ENCODE assay signal across 2 cellular contexts in the genomic region with DNA sequence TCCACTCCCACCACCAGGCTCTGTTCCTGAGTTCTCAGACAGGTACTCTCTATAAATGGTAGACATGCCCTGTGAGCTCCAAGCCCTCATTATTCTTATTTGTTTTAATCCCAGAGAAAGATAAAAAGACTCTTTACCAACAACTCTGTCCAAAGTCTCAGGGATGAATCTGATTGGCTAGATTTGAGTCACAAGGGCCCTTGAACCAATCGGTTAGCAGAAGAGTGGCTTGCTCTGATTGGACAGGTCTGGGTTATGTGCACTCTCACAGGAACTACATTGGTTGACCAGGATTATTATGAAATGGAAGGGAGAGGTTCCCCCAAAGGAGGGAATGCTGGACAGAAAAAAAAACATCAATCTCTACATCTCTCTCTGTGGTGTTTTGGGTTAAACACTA.
A peak's percentile ranks its signal among the peaks of the same experiment; 100 is the strongest.
TF ChIP-seq lines count a peak whose summit lies in the region.

No MANE protein-coding gene starts in this region.

TF ChIP-seq in K562, 482 proteins besides CTCF, POLR2A, EP300 and RAD21:
- peak; percentile 48; the same call in 1 of the 2 replicates for TF ChIP-seq RAD51 (IDR thresholded peaks at IDR 0.05; ENCODE audit: borderline replicate concordance, low read depth)
- TF ChIP-seq, protein P1, sequence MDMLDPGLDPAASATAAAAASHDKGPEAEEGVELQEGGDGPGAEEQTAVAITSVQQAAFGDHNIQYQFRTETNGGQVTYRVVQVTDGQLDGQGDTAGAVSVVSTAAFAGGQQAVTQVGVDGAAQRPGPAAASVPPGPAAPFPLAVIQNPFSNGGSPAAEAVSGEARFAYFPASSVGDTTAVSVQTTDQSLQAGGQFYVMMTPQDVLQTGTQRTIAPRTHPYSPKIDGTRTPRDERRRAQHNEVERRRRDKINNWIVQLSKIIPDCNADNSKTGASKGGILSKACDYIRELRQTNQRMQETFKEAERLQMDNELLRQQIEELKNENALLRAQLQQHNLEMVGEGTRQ (CRISPR knock-in tag; IDR thresholded peaks at IDR 0.05): peak; percentile 68
- TF ChIP-seq, protein P2, sequence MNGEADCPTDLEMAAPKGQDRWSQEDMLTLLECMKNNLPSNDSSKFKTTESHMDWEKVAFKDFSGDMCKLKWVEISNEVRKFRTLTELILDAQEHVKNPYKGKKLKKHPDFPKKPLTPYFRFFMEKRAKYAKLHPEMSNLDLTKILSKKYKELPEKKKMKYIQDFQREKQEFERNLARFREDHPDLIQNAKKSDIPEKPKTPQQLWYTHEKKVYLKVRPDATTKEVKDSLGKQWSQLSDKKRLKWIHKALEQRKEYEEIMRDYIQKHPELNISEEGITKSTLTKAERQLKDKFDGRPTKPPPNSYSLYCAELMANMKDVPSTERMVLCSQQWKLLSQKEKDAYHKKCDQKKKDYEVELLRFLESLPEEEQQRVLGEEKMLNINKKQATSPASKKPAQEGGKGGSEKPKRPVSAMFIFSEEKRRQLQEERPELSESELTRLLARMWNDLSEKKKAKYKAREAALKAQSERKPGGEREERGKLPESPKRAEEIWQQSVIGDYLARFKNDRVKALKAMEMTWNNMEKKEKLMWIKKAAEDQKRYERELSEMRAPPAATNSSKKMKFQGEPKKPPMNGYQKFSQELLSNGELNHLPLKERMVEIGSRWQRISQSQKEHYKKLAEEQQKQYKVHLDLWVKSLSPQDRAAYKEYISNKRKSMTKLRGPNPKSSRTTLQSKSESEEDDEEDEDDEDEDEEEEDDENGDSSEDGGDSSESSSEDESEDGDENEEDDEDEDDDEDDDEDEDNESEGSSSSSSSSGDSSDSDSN (IDR thresholded peaks at IDR 0.05; ENCODE audit: borderline replicate concordance in 1 of 2, low read depth in 2 of 2, low read length in 2 of 2): no peak
- TF ChIP-seq HIVEP1 (CRISPR knock-in tag; IDR thresholded peaks at IDR 0.05): no peak
- TF ChIP-seq, protein P3, sequence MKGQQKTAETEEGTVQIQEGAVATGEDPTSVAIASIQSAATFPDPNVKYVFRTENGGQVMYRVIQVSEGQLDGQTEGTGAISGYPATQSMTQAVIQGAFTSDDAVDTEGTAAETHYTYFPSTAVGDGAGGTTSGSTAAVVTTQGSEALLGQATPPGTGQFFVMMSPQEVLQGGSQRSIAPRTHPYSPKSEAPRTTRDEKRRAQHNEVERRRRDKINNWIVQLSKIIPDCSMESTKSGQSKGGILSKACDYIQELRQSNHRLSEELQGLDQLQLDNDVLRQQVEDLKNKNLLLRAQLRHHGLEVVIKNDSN (CRISPR knock-in tag; IDR thresholded peaks at IDR 0.05): peak; percentile 86
- peak; percentile 25; the same call in 1 of the 2 replicates for TF ChIP-seq FOXM1 (IDR thresholded peaks at IDR 0.05; ENCODE audit: low read depth)
- no peak for TF ChIP-seq FOXM1 (CRISPR knock-in tag; IDR thresholded peaks at IDR 0.05; ENCODE audit: low read depth)
- no peak for TF ChIP-seq KLF13 (tag; IDR thresholded peaks at IDR 0.05; ENCODE audit: borderline replicate concordance, low read depth)
- TF ChIP-seq RBM25 (IDR thresholded peaks at IDR 0.05; ENCODE audit: low read depth, low read length, severe bottlenecking): peak; percentile 29
- no peak for TF ChIP-seq GABPB2 (CRISPR knock-in tag; conservative IDR thresholded peaks at IDR 0.05)
- TF ChIP-seq NFYB (IDR thresholded peaks at IDR 0.05; ENCODE audit: extremely low read depth, insufficient read length): peak; percentile 55
TF ChIP-seq in K562: peak in this region for 6.

TF ChIP-seq in SK-N-SH treated with all-trans-retinoic acid at 6 μM for 48 hours, 23 proteins besides CTCF, POLR2A, EP300 and RAD21:
- TF ChIP-seq OSR1 (CRISPR knock-in tag; IDR thresholded peaks at IDR 0.05) (no peak), ESRRG (CRISPR knock-in tag; IDR thresholded peaks at IDR 0.05) (no peak), ARNTL (CRISPR knock-in tag; IDR thresholded peaks at IDR 0.05; ENCODE audit: borderline replicate concordance, low read depth) (no peak), ZFP3 (CRISPR knock-in tag; IDR thresholded peaks at IDR 0.05) (no peak), TOX (CRISPR knock-in tag; IDR thresholded peaks at IDR 0.05; ENCODE audit: borderline replicate concordance) (no peak), BACH2 (CRISPR knock-in tag; IDR thresholded peaks at IDR 0.05; ENCODE audit: borderline replicate concordance) (no peak), SNAI2 (CRISPR knock-in tag; IDR thresholded peaks at IDR 0.05) (no peak), CSDC2 (CRISPR knock-in tag; IDR thresholded peaks at IDR 0.05) (no peak), ISL1 (CRISPR knock-in tag; IDR thresholded peaks at IDR 0.05) (no peak), ZNF70 (CRISPR knock-in tag; IDR thresholded peaks at IDR 0.05) (no peak), ZFP30 (CRISPR knock-in tag; IDR thresholded peaks at IDR 0.05) (no peak), GLIS3 (CRISPR knock-in tag; IDR thresholded peaks at IDR 0.05) (no peak), ZNF8 (CRISPR knock-in tag; IDR thresholded peaks at IDR 0.05) (no peak)
- TF ChIP-seq, protein P4, sequence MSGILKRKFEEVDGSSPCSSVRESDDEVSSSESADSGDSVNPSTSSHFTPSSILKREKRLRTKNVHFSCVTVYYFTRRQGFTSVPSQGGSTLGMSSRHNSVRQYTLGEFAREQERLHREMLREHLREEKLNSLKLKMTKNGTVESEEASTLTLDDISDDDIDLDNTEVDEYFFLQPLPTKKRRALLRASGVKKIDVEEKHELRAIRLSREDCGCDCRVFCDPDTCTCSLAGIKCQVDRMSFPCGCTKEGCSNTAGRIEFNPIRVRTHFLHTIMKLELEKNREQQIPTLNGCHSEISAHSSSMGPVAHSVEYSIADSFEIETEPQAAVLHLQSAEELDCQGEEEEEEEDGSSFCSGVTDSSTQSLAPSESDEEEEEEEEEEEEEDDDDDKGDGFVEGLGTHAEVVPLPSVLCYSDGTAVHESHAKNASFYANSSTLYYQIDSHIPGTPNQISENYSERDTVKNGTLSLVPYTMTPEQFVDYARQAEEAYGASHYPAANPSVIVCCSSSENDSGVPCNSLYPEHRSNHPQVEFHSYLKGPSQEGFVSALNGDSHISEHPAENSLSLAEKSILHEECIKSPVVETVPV (CRISPR knock-in tag; IDR thresholded peaks at IDR 0.05): no peak
- TF ChIP-seq, protein P5, sequence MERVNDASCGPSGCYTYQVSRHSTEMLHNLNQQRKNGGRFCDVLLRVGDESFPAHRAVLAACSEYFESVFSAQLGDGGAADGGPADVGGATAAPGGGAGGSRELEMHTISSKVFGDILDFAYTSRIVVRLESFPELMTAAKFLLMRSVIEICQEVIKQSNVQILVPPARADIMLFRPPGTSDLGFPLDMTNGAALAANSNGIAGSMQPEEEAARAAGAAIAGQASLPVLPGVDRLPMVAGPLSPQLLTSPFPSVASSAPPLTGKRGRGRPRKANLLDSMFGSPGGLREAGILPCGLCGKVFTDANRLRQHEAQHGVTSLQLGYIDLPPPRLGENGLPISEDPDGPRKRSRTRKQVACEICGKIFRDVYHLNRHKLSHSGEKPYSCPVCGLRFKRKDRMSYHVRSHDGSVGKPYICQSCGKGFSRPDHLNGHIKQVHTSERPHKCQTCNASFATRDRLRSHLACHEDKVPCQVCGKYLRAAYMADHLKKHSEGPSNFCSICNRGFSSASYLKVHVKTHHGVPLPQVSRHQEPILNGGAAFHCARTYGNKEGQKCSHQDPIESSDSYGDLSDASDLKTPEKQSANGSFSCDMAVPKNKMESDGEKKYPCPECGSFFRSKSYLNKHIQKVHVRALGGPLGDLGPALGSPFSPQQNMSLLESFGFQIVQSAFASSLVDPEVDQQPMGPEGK (CRISPR knock-in tag; IDR thresholded peaks at IDR 0.05; ENCODE audit: borderline replicate concordance): no peak
- TF ChIP-seq, protein P6, sequence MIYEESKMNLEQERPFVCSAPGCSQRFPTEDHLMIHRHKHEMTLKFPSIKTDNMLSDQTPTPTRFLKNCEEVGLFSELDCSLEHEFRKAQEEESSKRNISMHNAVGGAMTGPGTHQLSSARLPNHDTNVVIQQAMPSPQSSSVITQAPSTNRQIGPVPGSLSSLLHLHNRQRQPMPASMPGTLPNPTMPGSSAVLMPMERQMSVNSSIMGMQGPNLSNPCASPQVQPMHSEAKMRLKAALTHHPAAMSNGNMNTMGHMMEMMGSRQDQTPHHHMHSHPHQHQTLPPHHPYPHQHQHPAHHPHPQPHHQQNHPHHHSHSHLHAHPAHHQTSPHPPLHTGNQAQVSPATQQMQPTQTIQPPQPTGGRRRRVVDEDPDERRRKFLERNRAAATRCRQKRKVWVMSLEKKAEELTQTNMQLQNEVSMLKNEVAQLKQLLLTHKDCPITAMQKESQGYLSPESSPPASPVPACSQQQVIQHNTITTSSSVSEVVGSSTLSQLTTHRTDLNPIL (CRISPR knock-in tag; IDR thresholded peaks at IDR 0.05; ENCODE audit: low read depth): no peak
- TF ChIP-seq, protein P7, sequence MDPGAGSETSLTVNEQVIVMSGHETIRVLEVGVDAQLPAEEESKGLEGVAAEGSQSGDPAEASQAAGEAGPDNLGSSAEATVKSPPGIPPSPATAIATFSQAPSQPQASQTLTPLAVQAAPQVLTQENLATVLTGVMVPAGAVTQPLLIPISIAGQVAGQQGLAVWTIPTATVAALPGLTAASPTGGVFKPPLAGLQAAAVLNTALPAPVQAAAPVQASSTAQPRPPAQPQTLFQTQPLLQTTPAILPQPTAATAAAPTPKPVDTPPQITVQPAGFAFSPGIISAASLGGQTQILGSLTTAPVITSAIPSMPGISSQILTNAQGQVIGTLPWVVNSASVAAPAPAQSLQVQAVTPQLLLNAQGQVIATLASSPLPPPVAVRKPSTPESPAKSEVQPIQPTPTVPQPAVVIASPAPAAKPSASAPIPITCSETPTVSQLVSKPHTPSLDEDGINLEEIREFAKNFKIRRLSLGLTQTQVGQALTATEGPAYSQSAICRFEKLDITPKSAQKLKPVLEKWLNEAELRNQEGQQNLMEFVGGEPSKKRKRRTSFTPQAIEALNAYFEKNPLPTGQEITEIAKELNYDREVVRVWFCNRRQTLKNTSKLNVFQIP (CRISPR knock-in tag; IDR thresholded peaks at IDR 0.05; ENCODE audit: borderline replicate concordance, low read depth): no peak
- TF ChIP-seq, protein P8, sequence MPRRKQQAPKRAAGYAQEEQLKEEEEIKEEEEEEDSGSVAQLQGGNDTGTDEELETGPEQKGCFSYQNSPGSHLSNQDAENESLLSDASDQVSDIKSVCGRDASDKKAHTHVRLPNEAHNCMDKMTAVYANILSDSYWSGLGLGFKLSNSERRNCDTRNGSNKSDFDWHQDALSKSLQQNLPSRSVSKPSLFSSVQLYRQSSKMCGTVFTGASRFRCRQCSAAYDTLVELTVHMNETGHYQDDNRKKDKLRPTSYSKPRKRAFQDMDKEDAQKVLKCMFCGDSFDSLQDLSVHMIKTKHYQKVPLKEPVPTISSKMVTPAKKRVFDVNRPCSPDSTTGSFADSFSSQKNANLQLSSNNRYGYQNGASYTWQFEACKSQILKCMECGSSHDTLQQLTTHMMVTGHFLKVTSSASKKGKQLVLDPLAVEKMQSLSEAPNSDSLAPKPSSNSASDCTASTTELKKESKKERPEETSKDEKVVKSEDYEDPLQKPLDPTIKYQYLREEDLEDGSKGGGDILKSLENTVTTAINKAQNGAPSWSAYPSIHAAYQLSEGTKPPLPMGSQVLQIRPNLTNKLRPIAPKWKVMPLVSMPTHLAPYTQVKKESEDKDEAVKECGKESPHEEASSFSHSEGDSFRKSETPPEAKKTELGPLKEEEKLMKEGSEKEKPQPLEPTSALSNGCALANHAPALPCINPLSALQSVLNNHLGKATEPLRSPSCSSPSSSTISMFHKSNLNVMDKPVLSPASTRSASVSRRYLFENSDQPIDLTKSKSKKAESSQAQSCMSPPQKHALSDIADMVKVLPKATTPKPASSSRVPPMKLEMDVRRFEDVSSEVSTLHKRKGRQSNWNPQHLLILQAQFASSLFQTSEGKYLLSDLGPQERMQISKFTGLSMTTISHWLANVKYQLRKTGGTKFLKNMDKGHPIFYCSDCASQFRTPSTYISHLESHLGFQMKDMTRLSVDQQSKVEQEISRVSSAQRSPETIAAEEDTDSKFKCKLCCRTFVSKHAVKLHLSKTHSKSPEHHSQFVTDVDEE (CRISPR knock-in tag; IDR thresholded peaks at IDR 0.05): no peak
